8 cellular contexts compared by ENCODE assay signal in the genomic region with DNA sequence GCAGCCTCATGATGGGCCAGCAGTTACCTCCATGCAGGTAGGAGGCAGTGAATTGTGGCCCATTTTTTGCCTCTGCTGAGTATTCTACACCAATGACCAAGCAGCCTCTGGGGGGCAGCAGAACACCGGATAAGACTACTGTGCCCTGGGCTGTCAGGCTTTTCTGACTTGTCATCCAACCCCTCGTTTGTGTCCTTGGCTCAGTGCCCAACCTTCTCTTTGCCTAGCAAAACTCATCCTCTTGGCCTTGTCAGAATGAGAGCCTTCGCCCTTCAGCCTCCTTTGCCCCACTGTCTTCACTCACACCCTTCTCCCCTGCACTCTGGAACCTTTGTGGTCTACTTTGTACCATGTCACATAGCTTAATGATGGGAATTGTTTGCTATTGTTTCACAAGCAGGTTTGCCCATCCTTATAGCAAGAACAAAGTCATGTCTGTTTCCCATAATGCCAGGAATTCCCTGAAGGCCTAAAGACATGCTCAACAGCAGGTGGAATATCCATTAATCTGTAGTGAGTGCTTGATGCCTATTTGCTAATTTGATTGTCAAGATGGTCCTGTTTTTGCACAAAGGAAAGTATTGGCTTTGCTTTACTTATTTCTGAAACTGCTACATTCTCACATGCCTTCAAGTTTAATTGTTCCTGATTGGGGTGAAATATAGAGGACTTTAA.
DNase-seq lines count a peak whose midpoint lies in the region; TF ChIP-seq lines count a peak whose summit lies in the region.

No MANE protein-coding gene starts in this region.

- CTCF ChIA-PET in HEK293T (lab: Yijun Ruan, JAX) = interaction anchor here (0.7 to 1.5 kb wide), 3 partner anchors 37 to 549 kb away, joined by 3 to 9 read pairs (median 3); partner anchors contain the start of gene KCNH1
- CTCF ChIA-PET in activated naive CD4-positive, alpha-beta T cell treated with anti-CD3 and anti-CD28 coated beads for 36 hours (lab: Charles Lee) = interaction anchor here (0.9 to 7.3 kb wide), 9 partner anchors 14 to 929 kb away, joined by 3 to 45 read pairs (median 5); partner anchors contain the start of gene KCNH1

- no peak overlapping the region for H3K27ac Mint-ChIP-seq in activated naive CD4-positive, alpha-beta T cell treated with anti-CD3 and anti-CD28 coated beads for 36 hours
- peak overlapping the region; percentile 91 for H3K27ac Mint-ChIP-seq in glutamatergic neuron (ENCODE audit: unreplicated experiment)

- intact Hi-C loops in activated naive CD4-positive, alpha-beta T cell treated with anti-CD3 and anti-CD28 coated beads for 36 hours (cut with micrococcal nuclease) = loop anchor here (1.0 to 10.0 kb wide), 6 partner anchors 136 to 1070 kb away; partner anchors contain the start of gene KCNH1
- intact Hi-C loops in posterior cingulate gyrus (cut with DNase I) = loop anchor here (1.0 to 5.0 kb wide), 3 partner anchors 136 to 550 kb away; partner anchors contain the start of gene KCNH1
- intact Hi-C loops in uterus (cut with DNase I; ENCODE audit: low total_unique reads) = no loop called here

- H3K4me3 ChIP-seq in SK-N-MC = no peak overlapping the region
- H3K4me3 ChIP-seq in uterus = no peak overlapping the region

- peaks cover 3% of the 10 kb centered on the region for H3K4me1 Mint-ChIP-seq in activated naive CD4-positive, alpha-beta T cell treated with anti-CD3 and anti-CD28 coated beads for 36 hours (ENCODE audit: low read depth)
- peaks cover 13% of the 10 kb centered on the region for H3K4me1 Mint-ChIP-seq in glutamatergic neuron (ENCODE audit: low read depth, unreplicated experiment)

- TF ChIP-seq POLR2A in uterus (IDR thresholded peaks at IDR 0.05) = no peak

- H3K36me3 Mint-ChIP-seq in activated naive CD4-positive, alpha-beta T cell treated with anti-CD3 and anti-CD28 coated beads for 36 hours (ENCODE audit: low read depth) = no peaks in the 10 kb centered on the region
- no peaks in the 10 kb centered on the region for H3K36me3 Mint-ChIP-seq in glutamatergic neuron (ENCODE audit: unreplicated experiment)

- H3K36me3 ChIP-seq in SK-N-MC (ENCODE audit: insufficient read depth, low read length) = no peaks in the 10 kb centered on the region
- H3K36me3 ChIP-seq in uterus = no peaks in the 10 kb centered on the region

- H3K4me3 Mint-ChIP-seq in activated naive CD4-positive, alpha-beta T cell treated with anti-CD3 and anti-CD28 coated beads for 36 hours = no peak overlapping the region
- H3K4me3 Mint-ChIP-seq in glutamatergic neuron (ENCODE audit: unreplicated experiment) = no peak overlapping the region

- H3K9me3 ChIP-seq in SK-N-MC (ENCODE audit: low read depth, low read length) = no peaks in the 10 kb centered on the region
- no peaks in the 10 kb centered on the region for H3K9me3 ChIP-seq in uterus

- POLR2A ChIA-PET in HEK293T (lab: Yijun Ruan, JAX) = no interaction called here

- H3K9ac ChIP-seq in SK-N-MC (ENCODE audit: insufficient read length) = no peak overlapping the region

- DNase-seq in GDM1 (lab: John Stamatoyannopoulos, UW) (peak; percentile 71), HEK293T (ENCODE audit: extremely low spot score) (peak; percentile 90), NCI-H1048 (lab: John Stamatoyannopoulos, UW) (peak; percentile 87), SK-N-MC (ENCODE audit: low read depth, low spot score) (peak; percentile 8), glutamatergic neuron (peak; percentile 94), posterior cingulate gyrus (peak; percentile 77 to 98 (median 93)), uterus (peak; percentile 21 to 33)
- DNase-seq in activated naive CD4-positive, alpha-beta T cell treated with anti-CD3 and anti-CD28 coated beads for 36 hours = peak; percentile 90

- H3K4me1 ChIP-seq in uterus = no peaks in the 10 kb centered on the region

- no peak overlapping the region for H3K27ac ChIP-seq in SK-N-MC
- H3K27ac ChIP-seq in uterus = no peak overlapping the region

- peak; percentile 71 for TF ChIP-seq CTCF in glutamatergic neuron (IDR thresholded peaks at IDR 0.05; ENCODE audit: partially characterized antibody, unreplicated experiment)
- TF ChIP-seq CTCF in uterus (IDR thresholded peaks at IDR 0.05) = peak in 3 of 4 experiments; percentile 5 to 15 (median 15)

- peaks cover 6% of the 10 kb centered on the region for H3K27me3 Mint-ChIP-seq in activated naive CD4-positive, alpha-beta T cell treated with anti-CD3 and anti-CD28 coated beads for 36 hours (ENCODE audit: low read depth)
- peaks cover 3% of the 10 kb centered on the region for H3K27me3 Mint-ChIP-seq in glutamatergic neuron (ENCODE audit: unreplicated experiment)

- H3K27me3 ChIP-seq in uterus = no peaks in the 10 kb centered on the region

- H3K9me3 Mint-ChIP-seq in activated naive CD4-positive, alpha-beta T cell treated with anti-CD3 and anti-CD28 coated beads for 36 hours = no peaks in the 10 kb centered on the region
- H3K9me3 Mint-ChIP-seq in glutamatergic neuron (ENCODE audit: unreplicated experiment) = no peaks in the 10 kb centered on the region

TF ChIP-seq in HEK293T, 16 proteins besides CTCF, POLR2A, EP300 and RAD21:
- TF ChIP-seq, protein P1, sequence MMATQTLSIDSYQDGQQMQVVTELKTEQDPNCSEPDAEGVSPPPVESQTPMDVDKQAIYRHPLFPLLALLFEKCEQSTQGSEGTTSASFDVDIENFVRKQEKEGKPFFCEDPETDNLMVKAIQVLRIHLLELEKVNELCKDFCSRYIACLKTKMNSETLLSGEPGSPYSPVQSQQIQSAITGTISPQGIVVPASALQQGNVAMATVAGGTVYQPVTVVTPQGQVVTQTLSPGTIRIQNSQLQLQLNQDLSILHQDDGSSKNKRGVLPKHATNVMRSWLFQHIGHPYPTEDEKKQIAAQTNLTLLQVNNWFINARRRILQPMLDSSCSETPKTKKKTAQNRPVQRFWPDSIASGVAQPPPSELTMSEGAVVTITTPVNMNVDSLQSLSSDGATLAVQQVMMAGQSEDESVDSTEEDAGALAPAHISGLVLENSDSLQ (IDR thresholded peaks at IDR 0.05) = 0 out of 2 replicates have a peak, but pooled peaks have one; percentile 11
- no peak for TF ChIP-seq CTBP1 (IDR thresholded peaks at IDR 0.05; ENCODE audit: borderline replicate concordance)
TF ChIP-seq in HEK293T: peak in this region for 1.

Comparison
In these comparisons a context has a peak if more than half of its experiments do, and no peak if none do; other contexts are left out.
1. DNase-seq: peak in every context shown above with its lines; median percentile 94 in glutamatergic neuron; 93 in posterior cingulate gyrus; 90 in HEK293T; 90 in activated naive CD4-positive, alpha-beta T cell treated with anti-CD3 and anti-CD28 coated beads for 36 hours; 87 in NCI-H1048; 71 in GDM1; 27 in uterus; 8 in SK-N-MC.